Comparison of ENCODE assay signal across 8 cellular contexts in the genomic region with DNA sequence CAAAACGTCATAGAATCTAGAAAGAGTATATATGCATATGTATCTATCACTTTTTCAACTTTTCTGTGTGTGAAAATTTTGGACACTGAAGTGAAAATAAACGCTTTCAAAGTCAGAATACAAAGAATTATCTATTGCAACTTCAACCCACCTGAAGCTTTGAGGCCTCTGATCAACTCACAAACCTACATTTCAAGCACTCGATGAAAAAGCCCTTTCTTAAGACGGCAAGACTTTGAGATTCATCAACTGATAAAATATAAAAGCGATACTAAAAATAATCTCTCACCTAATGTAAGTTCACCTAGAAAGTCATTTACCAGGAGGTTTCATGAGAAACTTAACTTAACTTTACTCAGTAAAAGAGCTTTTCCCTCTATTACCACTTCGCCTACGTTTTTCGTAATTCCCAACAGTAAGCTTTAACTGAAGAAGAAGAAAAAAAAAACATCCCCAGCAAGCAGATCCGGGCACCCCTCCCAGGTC. TPM values are rescaled to one million over a fixed set of nuclear protein-coding genes. Genes with fewer than 3 reads are reported as not detected.
DNase-seq lines count a peak whose midpoint lies in the region; ATAC-seq and TF ChIP-seq lines count a peak whose summit lies in the region.

No MANE protein-coding gene starts in this region.

- H4K20me1 ChIP-seq in fibroblast of lung (ENCODE audit: control insufficient read depth, extremely low read depth, insufficient read depth, low read length), result peaks cover 4% of the 10 kb centered on the region

- H3K27me3 Mint-ChIP-seq in progenitor cell of endocrine pancreas, result no peaks in the 10 kb centered on the region

- H3K4me3 ChIP-seq in SJSA1, result peak overlapping the region; percentile 99
- peak overlapping the region; percentile 87 to 96 (median 96) for H3K4me3 ChIP-seq in fibroblast of lung (replicated peaks in 1 of 4; ENCODE audit: control extremely low read depth in 1 of 4, insufficient read depth in 1 of 4, low read depth in 3 of 4, low read length in 4 of 4)

- peaks cover 17% of the 10 kb centered on the region for H3K4me1 Mint-ChIP-seq in progenitor cell of endocrine pancreas (ENCODE audit: low read depth)

- H3K9ac ChIP-seq in fibroblast of lung (ENCODE audit: insufficient read depth, low read length), result peak overlapping the region; percentile 100

- no peaks in the 10 kb centered on the region for H3K9me3 Mint-ChIP-seq in progenitor cell of endocrine pancreas (ENCODE audit: low read depth)

- H3K4me3 Mint-ChIP-seq in progenitor cell of endocrine pancreas (ENCODE audit: low read depth), result peak overlapping the region; percentile 100

- H3K36me3 ChIP-seq in SJSA1 (peaks cover 31% of the 10 kb centered on the region), fibroblast of lung (ENCODE audit: control insufficient read depth, insufficient read depth, low read length) (no peaks in the 10 kb centered on the region)

- H3K27me3 ChIP-seq in SJSA1 (replicated peaks), result no peaks in the 10 kb centered on the region
- no peaks in the 10 kb centered on the region for H3K27me3 ChIP-seq in fibroblast of lung (ENCODE audit: control insufficient read depth, insufficient read depth, low read length)

- H3K9me3 ChIP-seq in SJSA1 (replicated peaks) (no peaks in the 10 kb centered on the region), fibroblast of lung (ENCODE audit: control insufficient read depth, insufficient read depth, low read depth, low read length) (no peaks in the 10 kb centered on the region)

- peak overlapping the region; percentile 55 for H3K4me2 ChIP-seq in fibroblast of lung (ENCODE audit: extremely low read depth, insufficient read depth, low read length)

- DNase-seq in DMS 273 (lab: John Stamatoyannopoulos, UW; ENCODE audit: unreplicated experiment) (peak; percentile 55), DMS 273 treated with DMSO at 0.1 percent for 48 hours (lab: John Stamatoyannopoulos, UW) (no peak), SJSA1 (ENCODE audit: low read depth in 1 of 2, low spot score in 2 of 2) (no peak), fibroblast of lung (ENCODE audit: low read depth in 2 of 2) (peak in 1 of 2 donors; percentile 55), progenitor cell of endocrine pancreas (ENCODE audit: low spot score, unreplicated experiment) (no peak), HK-2 (ENCODE audit: unreplicated experiment) (no peak), occipital lobe (lab: John Stamatoyannopoulos, UW) (no peak)

- H3K36me3 Mint-ChIP-seq in progenitor cell of endocrine pancreas (ENCODE audit: insufficient read depth), result peaks cover 12% of the 10 kb centered on the region

- peak overlapping the region; percentile 99 for H3K27ac Mint-ChIP-seq in progenitor cell of endocrine pancreas

- H3K4me1 ChIP-seq in SJSA1 (replicated peaks), result peaks cover 14% of the 10 kb centered on the region
- peaks cover 7% of the 10 kb centered on the region for H3K4me1 ChIP-seq in fibroblast of lung (ENCODE audit: control insufficient read depth, extremely low read depth, insufficient read depth, low read length)

- H2AFZ ChIP-seq in fibroblast of lung (ENCODE audit: low read length), result no peak overlapping the region

- ATAC-seq in GM21737 (IDR thresholded peaks at IDR 0.05; ENCODE audit: unreplicated experiment), result no peak

- peaks cover 59% of the 10 kb centered on the region for H3K79me2 ChIP-seq in fibroblast of lung (ENCODE audit: control insufficient read depth, insufficient read depth, low read length)

- TF ChIP-seq CTCF in fibroblast of lung (conservative IDR thresholded peaks at IDR 0.05 in 1 of 2, IDR thresholded peaks at IDR 0.05 in 1 of 2; ENCODE audit: low read depth in 1 of 2, low read length in 2 of 2), result no peak
- no peak for TF ChIP-seq CTCF in progenitor cell of endocrine pancreas (IDR thresholded peaks at IDR 0.05; ENCODE audit: unreplicated experiment)

- H3K27ac ChIP-seq in SJSA1, result no peak overlapping the region
- peak overlapping the region; percentile 97 for H3K27ac ChIP-seq in fibroblast of lung (ENCODE audit: insufficient read depth, low read length)

RNA-seq across cellular contexts. Expression of a gene that starts 1.2 kb away (rescaled TPM):
- 35.0 and 44.3 TPM in 2 replicates for total RNA-seq in SJSA1 (2014; rRNA removed; shearing (Covaris generic))
- total RNA-seq in fibroblast of lung, result 71.7 and 81.4 TPM in 2 replicates
- 79.2 and 103 TPM in 2 replicates for polyA plus RNA-seq in fibroblast of lung
- polyA plus RNA-seq in fibroblast of lung (2012), result 54.2 and 68.9 TPM in 2 replicates
- polyA minus RNA-seq in fibroblast of lung (ENCODE audit: low replicate concordance), result 36.1 and 40.2 TPM in 2 replicates
- 79.3 and 80.8 TPM in 2 replicates for total RNA-seq in progenitor cell of endocrine pancreas
- 69.7 TPM for total RNA-seq in occipital lobe
